ENCODE assay signal across 8 cellular contexts in the genomic region with DNA sequence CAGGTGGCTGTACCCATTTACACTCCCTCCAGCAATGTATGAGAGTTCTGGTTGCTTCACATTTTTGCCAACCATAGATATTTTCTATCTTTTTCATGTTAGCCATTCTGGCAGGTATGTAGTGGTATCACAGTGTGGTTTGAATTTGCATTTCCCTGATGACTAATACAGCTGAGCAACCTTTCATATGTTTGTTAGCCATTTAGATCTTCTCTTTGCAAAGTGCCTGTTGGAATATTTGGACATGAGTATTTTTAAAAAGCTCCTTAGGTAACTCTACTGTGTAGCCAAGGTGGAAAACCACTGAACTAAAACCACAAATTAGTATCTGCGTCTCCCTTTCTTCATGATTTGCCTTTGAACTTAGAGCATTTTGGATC. TPM values are rescaled to one million over a fixed set of nuclear protein-coding genes. Genes with fewer than 3 reads are reported as not detected.
DNase-seq lines count a peak whose midpoint lies in the region; ATAC-seq and TF ChIP-seq lines count a peak whose summit lies in the region.

No MANE protein-coding gene starts in this region.

- H3K9me3 ChIP-seq in PC-9 (ENCODE audit: insufficient read depth, low read depth) (no peaks in the 10 kb centered on the region), hepatocyte (ENCODE audit: low read depth) (no peaks in the 10 kb centered on the region)

- H3K27ac ChIP-seq in PC-9 (peak overlapping the region; percentile 70), hepatocyte (peak overlapping the region; percentile 77)

- no peak overlapping the region for H3K4me3 ChIP-seq in PC-9
- H3K4me3 ChIP-seq in hepatocyte: no peak overlapping the region

- no peaks in the 10 kb centered on the region for H3K79me2 ChIP-seq in PC-9 (ENCODE audit: low read depth)
- no peaks in the 10 kb centered on the region for H3K79me2 ChIP-seq in hepatocyte

- TF ChIP-seq CTCF in PC-9 (conservative IDR thresholded peaks at IDR 0.05): no peak
- TF ChIP-seq CTCF in hepatocyte (IDR thresholded peaks at IDR 0.05; ENCODE audit: poor library complexity): no peak

- WGBS in hepatocyte (ENCODE audit: low lambda C conversion rate, missing lambda C conversion rate): 90% methylated on average over 1 of the region's 1 CpG

- H3K36me3 ChIP-seq in PC-9 (ENCODE audit: low read depth): no peaks in the 10 kb centered on the region
- H3K36me3 ChIP-seq in hepatocyte (replicated peaks; ENCODE audit: insufficient read depth, low read depth): no peaks in the 10 kb centered on the region

- CTCF ChIA-PET in PC-9 (lab: Charles Lee): interaction anchor here (0.6 kb wide), 3 partner anchors 33 to 1581 kb away, joined by 3 read pairs; no protein-coding TSS in a partner anchor

- H3K4me2 ChIP-seq in PC-9: peak overlapping the region; percentile 30
- H3K4me2 ChIP-seq in hepatocyte: no peak overlapping the region

- H3F3A ChIP-seq in PC-9 (ENCODE audit: insufficient read depth, low read depth): peaks cover 14% of the 10 kb centered on the region

- no peaks in the 10 kb centered on the region for H3K27me3 ChIP-seq in PC-9 (ENCODE audit: insufficient read depth, low read depth)
- H3K27me3 ChIP-seq in hepatocyte: no peaks in the 10 kb centered on the region

- BruUV-seq in PC-9 (replicated peaks; lab: Mats Ljungman, UMichigan): no TSS peak

- H4K20me1 ChIP-seq in PC-9 (ENCODE audit: insufficient read depth): no peaks in the 10 kb centered on the region
- no peaks in the 10 kb centered on the region for H4K20me1 ChIP-seq in hepatocyte (ENCODE audit: insufficient read depth, poor library complexity, severe bottlenecking)

- intact Hi-C loops in PC-9 (cut with micrococcal nuclease; ENCODE audit: unreplicated experiment): no loop called here

- H3K9me2 ChIP-seq in PC-9 (ENCODE audit: insufficient read depth): no peaks in the 10 kb centered on the region
- no peaks in the 10 kb centered on the region for H3K9me2 ChIP-seq in hepatocyte (replicated peaks; ENCODE audit: insufficient read depth)

- H2AFZ ChIP-seq in PC-9 (no peak overlapping the region), hepatocyte (no peak overlapping the region)

- no peak for ATAC-seq in HG02763 (IDR thresholded peaks at IDR 0.05; ENCODE audit: unreplicated experiment)

- POLR2A ChIA-PET in PC-9 (lab: Charles Lee; ENCODE audit: unreplicated experiment): interaction anchor here (0.5 to 1.4 kb wide), 6 partner anchors 13 to 116 kb away, joined by 3 to 7 read pairs (median 3); no protein-coding TSS in a partner anchor

- DNase-seq in ELR (ENCODE audit: low read depth) (peak; percentile 82), HCEC 1CT (peak; percentile 62), PC-9 (peak in 1 of 2 experiments; percentile 69), hepatocyte (ENCODE audit: low spot score) (no peak), T-helper 9 cell (no peak), NCI-H526 (lab: John Stamatoyannopoulos, UW) (no peak)
- no peak for DNase-seq in activated effector memory CD4-positive, alpha-beta T cell treated with Interleukin-2 at 50 U/mL for 16 hours

- H3K4me1 ChIP-seq in PC-9 (replicated peaks; ENCODE audit: insufficient read depth): peaks cover 27% of the 10 kb centered on the region
- peaks cover 35% of the 10 kb centered on the region for H3K4me1 ChIP-seq in hepatocyte (ENCODE audit: insufficient read depth)

RNA-seq across cellular contexts. Expression of a gene that starts 31.9 kb away (rescaled TPM):
- total RNA-seq in PC-9 (2021): 27.1 and 38.9 TPM in 2 replicates
- 25.6 and 30.9 TPM in 2 replicates for total RNA-seq in hepatocyte
- 35.8 and 44.8 TPM in 2 replicates for polyA plus RNA-seq in hepatocyte

Comparison
In these comparisons a context has a peak if more than half of its experiments do, and no peak if none do; other contexts are left out.
1. DNase-seq: peak in ELR (single experiment) and HCEC 1CT (single experiment); none in hepatocyte (single experiment), T-helper 9 cell (single experiment), activated effector memory CD4-positive, alpha-beta T cell treated with Interleukin-2 at 50 U/mL for 16 hours (single experiment) and NCI-H526 (0 of 2).